27 cellular contexts compared by ENCODE assay signal in the genomic region with DNA sequence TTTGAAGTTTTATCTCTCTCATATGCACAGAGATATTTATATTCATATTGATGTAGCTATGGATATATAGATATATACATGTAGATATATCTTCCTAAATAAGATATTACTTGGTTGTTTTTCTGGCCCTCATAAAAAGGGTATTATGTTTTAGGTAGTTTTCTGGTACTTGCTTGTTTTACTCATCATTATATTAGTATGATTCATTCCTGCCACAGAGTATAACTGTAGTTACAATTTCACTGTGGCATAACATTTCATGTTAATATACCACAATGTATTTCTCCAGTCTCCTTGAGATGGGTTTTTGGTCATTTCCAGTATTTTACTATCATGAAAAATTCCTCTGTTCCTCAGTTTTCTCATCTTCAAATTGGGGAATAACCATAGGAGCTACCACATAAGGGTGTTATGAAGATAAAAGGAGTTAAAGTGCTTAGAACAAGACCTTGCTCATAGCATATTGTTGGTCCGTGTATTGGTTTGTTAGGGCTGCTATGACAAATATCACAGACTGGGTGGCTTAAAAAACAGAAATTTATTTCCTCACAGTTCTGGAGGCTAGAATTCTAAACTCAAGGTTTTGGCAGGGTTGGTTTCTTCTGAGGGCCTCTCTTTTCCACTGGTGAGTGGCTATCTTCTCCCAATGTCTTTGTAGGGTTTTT.
DNase-seq lines count a peak whose midpoint lies in the region; ATAC-seq and TF ChIP-seq lines count a peak whose summit lies in the region.
"Had no signal": no experiment of that assay in that cellular context is flagged by ENCODE, and none has a peak within 500 bp of the region (broad histone marks: within the 10 kb centered on the region; RNA-seq: fewer than 3 reads in every experiment).

No MANE protein-coding gene starts in this region.

- no peak for TF ChIP-seq CTCF in IMR-90 (conservative IDR thresholded peaks at IDR 0.05; ENCODE audit: low read depth, low read length)

- no peak overlapping the region for H3K4me2 ChIP-seq in IMR-90 (ENCODE audit: low read depth, low read length)
- H3K4me2 ChIP-seq: KMS-11 had no signal

- H2AK5ac ChIP-seq in IMR-90 (ENCODE audit: low read depth, low read length) = no peak overlapping the region

- no peaks in the 10 kb centered on the region for H3K9me3 ChIP-seq in IMR-90 (ENCODE audit: control insufficient read depth, insufficient read depth, low read length)
- no peaks in the 10 kb centered on the region for H3K9me3 ChIP-seq in adipocyte (ENCODE audit: control insufficient read depth, low read length)
- H3K9me3 ChIP-seq: breast epithelium, colonic mucosa had no signal

- no peak overlapping the region for H3K4ac ChIP-seq in IMR-90 (ENCODE audit: low read depth, low read length)

- no peak overlapping the region for H2BK120ac ChIP-seq in IMR-90 (ENCODE audit: low read depth, low read length)

- H2BK20ac ChIP-seq in IMR-90 (ENCODE audit: low read depth, low read length) = no peak overlapping the region

- DNase-seq in activated CD4-positive, CD25-positive, alpha-beta regulatory T cell treated with anti-CD3 and anti-CD28 coated beads, Interleukin-2, amount 50 U/mL, for 72 hours = no peak
- DNase-seq in IMR-90 (peak; percentile 7), adipocyte (ENCODE audit: low read depth) (peak; percentile 6), cerebellum (ENCODE audit: low spot score) (no peak), HT-29 (ENCODE audit: low spot score) (no peak)
- DNase-seq: activated CD4-positive, alpha-beta T cell treated with anti-CD3 and anti-CD28 coated beads for 1 hour; activated effector memory CD4-positive, alpha-beta T cell treated with anti-CD3 and anti-CD28 coated beads, Interleukin-2, amount 50 U/mL, for 16 hours; AML-193; amniotic stem cell; CD4-positive, alpha-beta memory T cell; colonic mucosa; effector memory CD4-positive, alpha-beta T cell; foreskin melanocyte; H9; hypothalamus; midbrain; naive thymus-derived CD8-positive, alpha-beta T cell; NCI-H1436 treated with DMSO at 0.1 percent for 48 hours; OCI-M1; Right ventricle myocardium superior; SW 1271 had no signal

- H3K4me1 ChIP-seq in IMR-90 (ENCODE audit: control insufficient read depth, insufficient read depth, low read length) = no peaks in the 10 kb centered on the region
- H3K4me1 ChIP-seq in adipocyte (ENCODE audit: control insufficient read depth, insufficient read depth, low read length) = no peaks in the 10 kb centered on the region
- H3K4me1 ChIP-seq: breast epithelium, colonic mucosa had no signal

- no peaks in the 10 kb centered on the region for H3K79me1 ChIP-seq in IMR-90 (ENCODE audit: low read depth in 1 of 2, low read length in 2 of 2)

- dilution Hi-C loops in IMR-90 (cut with HindIII; ENCODE audit: low sequenced_read_pairs, unreplicated experiment) = no loop called here

- POLR2A ChIA-PET in IMR-90 (lab: Charles Lee; ENCODE audit: unreplicated experiment) = no interaction called here

- in situ Hi-C loops in IMR-90 (cut with MboI; ENCODE audit: low sequenced_read_pairs) = loop anchor here (25.0 kb wide), 1 partner anchor 645 kb away; the partner anchor contains the start of gene GUCY2F

- intact Hi-C loops in IMR-90 (cut with micrococcal nuclease) = no loop called here

- H3K9me1 ChIP-seq in IMR-90 (ENCODE audit: insufficient read depth, low read length) = no peaks in the 10 kb centered on the region

- H2BK5ac ChIP-seq in IMR-90 (ENCODE audit: low read depth, low read length, poor library complexity, severe bottlenecking) = no peak overlapping the region

- no peak overlapping the region for H3K18ac ChIP-seq in IMR-90 (ENCODE audit: low read depth, low read length)

- H3K27ac ChIP-seq in IMR-90 (ENCODE audit: insufficient read depth, low read length) = no peak overlapping the region
- H3K27ac ChIP-seq: 22Rv1, breast epithelium, KMS-11 had no signal

- no peak overlapping the region for H3K23ac ChIP-seq in IMR-90 (ENCODE audit: low read depth, low read length)

- H2BK15ac ChIP-seq in IMR-90 (ENCODE audit: low read depth, low read length) = no peak overlapping the region

- H3K27me3 ChIP-seq in IMR-90 (ENCODE audit: control insufficient read depth, insufficient read depth, low read length) = no peaks in the 10 kb centered on the region; the same call in 1 of the 2 replicates
- H3K27me3 ChIP-seq in adipocyte (replicated peaks; ENCODE audit: control insufficient read depth, insufficient read depth, low read length) = peaks cover 9% of the 10 kb centered on the region
- H3K27me3 ChIP-seq: colonic mucosa had no signal

- peak; percentile 58 to 74 for ATAC-seq in activated CD4-positive, CD25-positive, alpha-beta regulatory T cell treated with anti-CD3 and anti-CD28 coated beads, Interleukin-2, amount 50 U/mL, for 24 hours
- ATAC-seq in GM18868 (IDR thresholded peaks at IDR 0.05; ENCODE audit: unreplicated experiment) = peak; percentile 78
- 0 out of 2 replicates have a peak, but pooled peaks have one; percentile 42 for ATAC-seq in IMR-90 (ENCODE audit: low read depth)
- no peak for ATAC-seq in HG02623 (IDR thresholded peaks at IDR 0.05; ENCODE audit: unreplicated experiment)
- ATAC-seq: naive thymus-derived CD8-positive, alpha-beta T cell had no signal

- H4K8ac ChIP-seq in IMR-90 (ENCODE audit: low read depth in 2 of 2, low read length in 2 of 2) = no peak overlapping the region

- H3K56ac ChIP-seq in IMR-90 (ENCODE audit: extremely low read depth, insufficient read depth, low read length) = no peak overlapping the region

- no peaks in the 10 kb centered on the region for H3K36me3 ChIP-seq in IMR-90 (ENCODE audit: control insufficient read depth, insufficient read depth, low read length)
- peaks cover 8% of the 10 kb centered on the region for H3K36me3 ChIP-seq in adipocyte (ENCODE audit: control insufficient read depth, insufficient read depth, low read length, severe bottlenecking)
- H3K36me3 ChIP-seq: breast epithelium, colonic mucosa had no signal

- H4K20me1 ChIP-seq in IMR-90 (ENCODE audit: insufficient read depth, low read length) = no peaks in the 10 kb centered on the region

- H2AK9ac ChIP-seq in IMR-90 (replicated peaks; ENCODE audit: low read depth, low read length, poor library complexity) = no peak overlapping the region

- H2AFZ ChIP-seq in IMR-90 (replicated peaks; ENCODE audit: low read length, poor library complexity) = no peak overlapping the region

- H3K9ac ChIP-seq in IMR-90 (ENCODE audit: low read depth, low read length) (no peak overlapping the region), adipocyte (ENCODE audit: low read length) (no peak overlapping the region)
- H3K9ac ChIP-seq: KMS-11 had no signal

- H4K91ac ChIP-seq in IMR-90 (ENCODE audit: insufficient read depth, low read depth, low read length) = no peak overlapping the region

- no peak for TF ChIP-seq RAD21 in IMR-90 (IDR thresholded peaks at IDR 0.05; ENCODE audit: low read length)

- no peak overlapping the region for H3K14ac ChIP-seq in IMR-90 (replicated peaks; ENCODE audit: low read depth, low read length)

- no peak for TF ChIP-seq POLR2A in IMR-90 (IDR thresholded peaks at IDR 0.05; ENCODE audit: low read depth, low read length)

- CTCF ChIA-PET in IMR-90 (lab: Yijun Ruan, JAX) = no interaction called here

- H4K5ac ChIP-seq in IMR-90 (ENCODE audit: low read depth, low read length) = no peak overlapping the region

- no CpG with 5 or more reads among the region's 1 CpG for WGBS in IMR-90 (ENCODE audit: extremely low coverage in 2 of 2, insufficient read length in 1 of 2), 2 experiments

- H3K4me3 ChIP-seq in IMR-90 (ENCODE audit: insufficient read depth, low read depth, low read length) (no peak overlapping the region), adipocyte (ENCODE audit: low read length) (no peak overlapping the region)
- H3K4me3 ChIP-seq: breast epithelium, colonic mucosa had no signal

- BruUV-seq in IMR-90 (replicated peaks; lab: Mats Ljungman, UMichigan) = no TSS peak

TF ChIP-seq in IMR-90, 13 proteins besides CTCF, POLR2A, EP300 and RAD21:
- TF ChIP-seq SMC3 (IDR thresholded peaks at IDR 0.05; ENCODE audit: low read depth, low read length) (no peak), MXI1 (IDR thresholded peaks at IDR 0.05; ENCODE audit: borderline replicate concordance, low read depth, low read length) (no peak), RFX5 (IDR thresholded peaks at IDR 0.05; ENCODE audit: low read depth, low read length) (no peak), ELK1 (IDR thresholded peaks at IDR 0.05; ENCODE audit: borderline replicate concordance, low read depth, low read length) (no peak), CEBPB (IDR thresholded peaks at IDR 0.05; ENCODE audit: low read depth, low read length) (no peak), USF2 (IDR thresholded peaks at IDR 0.05; ENCODE audit: low read depth, low read length) (no peak), BHLHE40 (IDR thresholded peaks at IDR 0.05; ENCODE audit: low read depth, low read length) (no peak), MAFK (IDR thresholded peaks at IDR 0.05; ENCODE audit: low read depth, low read length) (no peak), CHD1 (IDR thresholded peaks at IDR 0.05; ENCODE audit: low read depth, low read length) (no peak), NFE2L2 (IDR thresholded peaks at IDR 0.05; ENCODE audit: low read depth, low read length) (no peak), RCOR1 (IDR thresholded peaks at IDR 0.05; ENCODE audit: insufficient replicate concordance, low read length) (no peak), MAZ (IDR thresholded peaks at IDR 0.05; ENCODE audit: borderline replicate concordance, low read depth, low read length) (no peak)

Comparison
In these comparisons a context has a peak if more than half of its experiments do, and no peak if none do; other contexts are left out.
1. DNase-seq: peak in IMR-90 (single experiment) and adipocyte (single experiment); none in activated CD4-positive, CD25-positive, alpha-beta regulatory T cell treated with anti-CD3 and anti-CD28 coated beads, Interleukin-2, amount 50 U/mL, for 72 hours (single experiment), cerebellum (single experiment) and HT-29 (single experiment).